In the genomic region with DNA sequence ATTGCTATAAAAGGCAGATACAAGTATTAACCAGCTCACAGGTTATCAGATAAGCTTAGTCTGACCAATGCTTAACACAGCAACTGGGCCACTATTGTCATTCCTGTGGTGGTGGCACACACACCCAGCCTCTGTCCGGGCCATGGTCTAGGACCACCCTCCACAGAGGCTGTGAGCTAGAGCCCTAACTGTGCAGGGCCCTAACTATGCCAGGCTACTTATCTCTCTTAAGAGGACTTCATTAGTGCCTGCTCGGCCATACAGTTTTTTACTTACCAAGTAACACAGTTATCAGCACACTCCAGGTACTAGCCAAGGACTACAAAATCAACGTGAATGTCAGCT, we compare ENCODE assay signal across 27 cellular contexts. TPM values are rescaled to one million over a fixed set of nuclear protein-coding genes. Genes with fewer than 3 reads are reported as not detected.
DNase-seq lines count a peak whose midpoint lies in the region; ATAC-seq, FAIRE-seq and TF ChIP-seq lines count a peak whose summit lies in the region.
"Had no signal": no experiment of that assay in that cellular context is flagged by ENCODE, and none has a peak within 500 bp of the region (broad histone marks: within the 10 kb centered on the region; RNA-seq: fewer than 3 reads in every experiment).

No MANE protein-coding gene starts in this region.

- peaks cover 37% of the 10 kb centered on the region for H3K79me2 ChIP-seq in osteoblast (ENCODE audit: insufficient read depth, low read length)

- H3K4me3 ChIP-seq in bronchial epithelial cell (ENCODE audit: low read depth, low read length) = no peak overlapping the region
- no peak overlapping the region for H3K4me3 ChIP-seq in osteoblast (ENCODE audit: insufficient read depth, low read length)
- H3K4me3 ChIP-seq: BLaER1 treated with 17β-estradiol and CSF1 and Interleukin-3, amounts not matched to agents 10 nM and 100 nM had no signal

- FAIRE-seq in H54 (lab: Jason Lieb, UNC) = no peak
- peak; percentile 47 for FAIRE-seq in bronchial epithelial cell (lab: Jason Lieb, UNC)
- FAIRE-seq: A204.1, D721Med, GM12891, GM18507 had no signal

- H3K4me1 Mint-ChIP-seq in nephron = peaks cover 23% of the 10 kb centered on the region
- H3K4me1 Mint-ChIP-seq: CD14-positive monocyte had no signal

- H3K9me3 Mint-ChIP-seq in nephron = peaks cover 8% of the 10 kb centered on the region
- H3K9me3 Mint-ChIP-seq: CD4-positive, alpha-beta T cell had no signal

- no peaks in the 10 kb centered on the region for H3K27me3 ChIP-seq in bronchial epithelial cell (ENCODE audit: control insufficient read depth, insufficient read depth, low read length)
- H3K27me3 ChIP-seq in osteoblast (ENCODE audit: insufficient read depth, low read length) = no peaks in the 10 kb centered on the region
- H3K27me3 ChIP-seq: BE2C; BLaER1 treated with 17β-estradiol and CSF1 and Interleukin-3, amounts not matched to agents 10 nM and 100 nM had no signal

- no peaks in the 10 kb centered on the region for H3K36me3 Mint-ChIP-seq in nephron (ENCODE audit: low read depth)
- H3K36me3 Mint-ChIP-seq: CD14-positive monocyte had no signal

- peaks cover 25% of the 10 kb centered on the region for H3K4me1 ChIP-seq in osteoblast (ENCODE audit: insufficient read depth, low read length)
- H3K4me1 ChIP-seq: BE2C; BLaER1 treated with 17β-estradiol and CSF1 and Interleukin-3, amounts not matched to agents 10 nM and 100 nM had no signal

- 0 out of 2 replicates have a peak, but pooled peaks have one; percentile 17 for TF ChIP-seq POLR2A in H54 (IDR thresholded peaks at IDR 0.05; ENCODE audit: low read depth, low read length)

- H3K36me3 ChIP-seq in bronchial epithelial cell (ENCODE audit: control insufficient read depth, insufficient read depth, low read length) = peaks cover 3% of the 10 kb centered on the region
- H3K36me3 ChIP-seq in osteoblast (ENCODE audit: insufficient read depth, low read length) = peaks cover 6% of the 10 kb centered on the region
- H3K36me3 ChIP-seq: BLaER1 treated with 17β-estradiol and CSF1 and Interleukin-3, amounts not matched to agents 10 nM and 100 nM had no signal

- DNase-seq in H54 (ENCODE audit: insufficient read length, low spot score) (no peak), bronchial epithelial cell (ENCODE audit: low read depth) (no peak), osteoblast (ENCODE audit: insufficient read length, low spot score, missing footprints) (no peak), DMS153 (lab: John Stamatoyannopoulos, UW) (no peak), NCI-H1930 (lab: John Stamatoyannopoulos, UW) (no peak)
- DNase-seq: ACHN; AML-193; BE2C; CD4-positive, alpha-beta T cell; CD8-positive, alpha-beta memory T cell; DMS 273 treated with DMSO at 0.1 percent for 48 hours; DMS53; DMS79 treated with DMSO at 0.1 percent for 48 hours; GF-D8; GOT3; H7; HCEC 1CT had no signal

- peak overlapping the region in 1 of 3 experiments; percentile 18 for H3K27ac Mint-ChIP-seq in nephron
- H3K27ac Mint-ChIP-seq: CD14-positive monocyte; CD4-positive, alpha-beta T cell; CD8-positive, alpha-beta memory T cell had no signal

- no peaks in the 10 kb centered on the region for H4K20me1 ChIP-seq in osteoblast (ENCODE audit: insufficient read depth, low read length)
- H4K20me1 ChIP-seq: BLaER1 treated with 17β-estradiol and CSF1 and Interleukin-3, amounts not matched to agents 10 nM and 100 nM had no signal

- H3K9me3 ChIP-seq in osteoblast (ENCODE audit: low read depth, low read length) = no peaks in the 10 kb centered on the region
- H3K9me3 ChIP-seq: BE2C had no signal

- peak overlapping the region; percentile 29 for H3K27ac ChIP-seq in osteoblast (ENCODE audit: low read depth, low read length)
- H3K27ac ChIP-seq: 22Rv1; BLaER1 treated with 17β-estradiol and CSF1 and Interleukin-3, amounts not matched to agents 10 nM and 100 nM had no signal

- H3K27me3 Mint-ChIP-seq in nephron (ENCODE audit: low read depth) = peaks cover 55% of the 10 kb centered on the region

- no peak overlapping the region for H2AFZ ChIP-seq in osteoblast (ENCODE audit: low read length)

- H3K4me2 ChIP-seq in osteoblast (ENCODE audit: insufficient read depth, low read length) = no peak overlapping the region
- H3K4me2 ChIP-seq: BLaER1 treated with 17β-estradiol and CSF1 and Interleukin-3, amounts not matched to agents 10 nM and 100 nM had no signal

- peak overlapping the region in 2 of 3 experiments; percentile 14 to 84 for H3K4me3 Mint-ChIP-seq in nephron
- H3K4me3 Mint-ChIP-seq: CD4-positive, alpha-beta T cell; CD8-positive, alpha-beta memory T cell had no signal

- ATAC-seq in GM18511 (IDR thresholded peaks at IDR 0.05; ENCODE audit: unreplicated experiment) (no peak), HG03571 (IDR thresholded peaks at IDR 0.05; ENCODE audit: unreplicated experiment) (no peak)

- no peak for TF ChIP-seq CTCF in bronchial epithelial cell (IDR thresholded peaks at IDR 0.05; ENCODE audit: insufficient read depth, low read length, severe bottlenecking)
- no peak for TF ChIP-seq CTCF in nephron (IDR thresholded peaks at IDR 0.05; ENCODE audit: unreplicated experiment in 3 of 3)
- TF ChIP-seq CTCF in osteoblast (IDR thresholded peaks at IDR 0.05; ENCODE audit: extremely low read depth, low read depth, low read length) = no peak

RNA-seq across cellular contexts. Expression of a gene that starts 2.1 kb away (rescaled TPM):
- 114 and 137 TPM in 2 replicates for total RNA-seq in bronchial epithelial cell
- total RNA-seq in osteoblast = 104 and 110 TPM in 2 replicates
- total RNA-seq: CD4-positive, alpha-beta T cell; CD8-positive, alpha-beta memory T cell had no signal
